10 cellular contexts compared by ENCODE assay signal in genomic region chr16:58491-59439, GRCh38.
"Had no signal": no experiment of that assay in that cellular context is flagged by ENCODE, and none has a peak within 500 bp of the region (broad histone marks: within the 10 kb centered on the region; RNA-seq: fewer than 3 reads in every experiment).

No MANE protein-coding gene starts in this region.

- FAIRE-seq: colon had no signal

- H3K9me3 ChIP-seq: ovary, thoracic aorta had no signal

- H3K27me3 ChIP-seq: foreskin keratinocyte, ovary had no signal

- H3K9me3 Mint-ChIP-seq: activated naive CD4-positive, alpha-beta T cell treated with anti-CD3 and anti-CD28 coated beads, Interleukin-2, amount 10 ng/mL, durations not matched to agents 7 days and 5 days had no signal

- H3K27ac Mint-ChIP-seq: activated naive CD4-positive, alpha-beta T cell treated with anti-CD3 and anti-CD28 coated beads, Interleukin-2, amount 10 ng/mL, durations not matched to agents 7 days and 5 days had no signal

- H3K4me3 ChIP-seq: ovary, thoracic aorta had no signal

- H3K4me3 Mint-ChIP-seq: activated naive CD4-positive, alpha-beta T cell treated with anti-CD3 and anti-CD28 coated beads, Interleukin-2, amount 10 ng/mL, durations not matched to agents 7 days and 5 days had no signal

- H3K36me3 ChIP-seq: ovary had no signal

- H3K27ac ChIP-seq: foreskin keratinocyte, ovary, thoracic aorta had no signal

- H3K27me3 Mint-ChIP-seq: activated naive CD4-positive, alpha-beta T cell treated with anti-CD3 and anti-CD28 coated beads, Interleukin-2, amount 10 ng/mL, durations not matched to agents 7 days and 5 days had no signal

- DNase-seq: activated CD4-positive, alpha-beta T cell treated with anti-CD3 and anti-CD28 coated beads, Interleukin-2, amount 50 U/mL, for 4 hours; activated CD4-positive, CD25-positive, alpha-beta regulatory T cell treated with anti-CD3 and anti-CD28 coated beads, Interleukin-2, amount 50 U/mL, for 72 hours; activated naive CD4-positive, alpha-beta T cell treated with anti-CD3 and anti-CD28 coated beads, Interleukin-2, amount 10 ng/mL, durations not matched to agents 7 days and 5 days; foreskin keratinocyte; glutamatergic neuron; ovary; T1000 had no signal

- ATAC-seq: foreskin keratinocyte, sciatic nerve had no signal
